Comparison of ENCODE assay signal across 17 cellular contexts in genomic region chr10:129613377-129613980, GRCh38.
DNase-seq lines count a peak whose midpoint lies in the region; ATAC-seq and TF ChIP-seq lines count a peak whose summit lies in the region.
"Had no signal": no experiment of that assay in that cellular context is flagged by ENCODE, and none has a peak within 500 bp of the region (broad histone marks: within the 10 kb centered on the region; RNA-seq: fewer than 3 reads in every experiment).

No MANE protein-coding gene starts in this region.

- CTCF ChIA-PET in IMR-90 (lab: Yijun Ruan, JAX) = no interaction called here

- ATAC-seq in IMR-90 (ENCODE audit: low read depth) = no peak
- ATAC-seq in GM19023 (IDR thresholded peaks at IDR 0.05; ENCODE audit: unreplicated experiment) = no peak
- ATAC-seq: HCT116 had no signal

- H3K56ac ChIP-seq in IMR-90 (ENCODE audit: extremely low read depth, insufficient read depth, low read length) = no peak overlapping the region

- H2BK15ac ChIP-seq in IMR-90 (ENCODE audit: low read depth, low read length) = no peak overlapping the region

- no peak overlapping the region for H2AFZ ChIP-seq in IMR-90 (replicated peaks; ENCODE audit: low read length, poor library complexity)

- H4K20me1 ChIP-seq in IMR-90 (ENCODE audit: insufficient read depth, low read length) = no peaks in the 10 kb centered on the region

- DNase-seq in left ventricle myocardium inferior = no peak
- DNase-seq in right atrium auricular region (ENCODE audit: low spot score) = no peak
- DNase-seq in IMR-90 = no peak
- DNase-seq in endodermal cell = peak; percentile 22
- no peak for DNase-seq in activated T-helper 2 cell treated with anti-CD3 and anti-CD28 coated beads, Interferon-gamma antibody, Interleukin-2, Interleukin-4, amounts not matched to agents 10 μg/mL and 5 μg/mL and 100 μg/mL, durations not matched to agents 14 hours and 24 hours and 36 hours (ENCODE audit: low spot score)
- DNase-seq in NCI-H2227 (lab: John Stamatoyannopoulos, UW; ENCODE audit: unreplicated experiment) = no peak
- DNase-seq: Caco-2; CD4-positive, alpha-beta T cell; GOT3; H7; HFFc6; KG1 had no signal

- 100% methylated on average over 1 of the region's 12 CpGs; no CpG with 5 or more reads in 1 of the 2 experiments for WGBS in IMR-90 (ENCODE audit: extremely low coverage in 2 of 2, insufficient read length in 1 of 2), 2 experiments
- WGBS in endodermal cell (ENCODE audit: insufficient coverage in 1 of 2, insufficient read length in 1 of 2), 2 experiments = 92 to 95% methylated on average over 5 to 12 of the region's 12 CpGs

- peaks cover 3% of the 10 kb centered on the region for H3K36me3 Mint-ChIP-seq in endodermal cell (ENCODE audit: low read depth)
- no peaks in the 10 kb centered on the region for H3K36me3 Mint-ChIP-seq in activated T-helper 2 cell treated with anti-CD3 and anti-CD28 coated beads, Interferon-gamma antibody, Interleukin-2, Interleukin-4, amounts not matched to agents 10 μg/mL and 5 μg/mL and 100 μg/mL, durations not matched to agents 14 hours and 24 hours and 36 hours (ENCODE audit: low read depth)

- no peaks in the 10 kb centered on the region for H3K27me3 ChIP-seq in left ventricle myocardium inferior (ENCODE audit: low read depth)
- no peaks in the 10 kb centered on the region for H3K27me3 ChIP-seq in right atrium auricular region
- no peaks in the 10 kb centered on the region for H3K27me3 ChIP-seq in IMR-90 (ENCODE audit: control insufficient read depth, insufficient read depth, low read length)
- no peaks in the 10 kb centered on the region for H3K27me3 ChIP-seq in endodermal cell (ENCODE audit: control insufficient read depth, insufficient read depth, low read length, poor library complexity, severe bottlenecking)

- intact Hi-C loops in left ventricle myocardium inferior (cut with micrococcal nuclease) (no loop called here), IMR-90 (cut with micrococcal nuclease) (no loop called here)
- intact Hi-C loops in activated T-helper 2 cell treated with anti-CD3 and anti-CD28 coated beads, Interferon-gamma antibody, Interleukin-2, Interleukin-4, amounts not matched to agents 10 μg/mL and 5 μg/mL and 100 μg/mL, durations not matched to agents 14 hours and 24 hours and 36 hours (cut with micrococcal nuclease) = no loop called here

- H3K27ac ChIP-seq in left ventricle myocardium inferior (replicated peaks) = peak overlapping the region; percentile 60
- H3K27ac ChIP-seq in right atrium auricular region = no peak overlapping the region
- no peak overlapping the region for H3K27ac ChIP-seq in IMR-90 (ENCODE audit: insufficient read depth, low read length)
- H3K27ac ChIP-seq in endodermal cell (ENCODE audit: low read depth, low read length) = no peak overlapping the region
- H3K27ac ChIP-seq: 22Rv1, C4-2B had no signal

- no peak overlapping the region for H2BK20ac ChIP-seq in IMR-90 (ENCODE audit: low read depth, low read length)

- no peak overlapping the region for H4K91ac ChIP-seq in IMR-90 (ENCODE audit: insufficient read depth, low read depth, low read length)

- no peak overlapping the region for H3K23ac ChIP-seq in IMR-90 (ENCODE audit: low read depth, low read length)

- no peak overlapping the region for H3K9ac ChIP-seq in IMR-90 (ENCODE audit: low read depth, low read length)
- H3K9ac ChIP-seq in endodermal cell (ENCODE audit: extremely low read depth, low read length, poor library complexity, severe bottlenecking) = no peak overlapping the region

- H3K79me1 ChIP-seq in IMR-90 (ENCODE audit: low read depth in 1 of 2, low read length in 2 of 2) = no peaks in the 10 kb centered on the region

- no peak overlapping the region for H3K14ac ChIP-seq in IMR-90 (replicated peaks; ENCODE audit: low read depth, low read length)

- no peak for TF ChIP-seq RAD21 in IMR-90 (IDR thresholded peaks at IDR 0.05; ENCODE audit: low read length)

- no peaks in the 10 kb centered on the region for H3K36me3 ChIP-seq in left ventricle myocardium inferior
- no peaks in the 10 kb centered on the region for H3K36me3 ChIP-seq in right atrium auricular region
- H3K36me3 ChIP-seq in IMR-90 (ENCODE audit: control insufficient read depth, insufficient read depth, low read length) = no peaks in the 10 kb centered on the region
- no peaks in the 10 kb centered on the region for H3K36me3 ChIP-seq in endodermal cell (ENCODE audit: control insufficient read depth, insufficient read depth, low read length)

- TF ChIP-seq CTCF in left ventricle myocardium inferior (IDR thresholded peaks at IDR 0.05; ENCODE audit: borderline replicate concordance) = no peak
- TF ChIP-seq CTCF in right atrium auricular region (IDR thresholded peaks at IDR 0.05) = no peak
- TF ChIP-seq CTCF in IMR-90 (conservative IDR thresholded peaks at IDR 0.05; ENCODE audit: low read depth, low read length) = no peak
- no peak for TF ChIP-seq CTCF in endodermal cell (conservative IDR thresholded peaks at IDR 0.05)

- H3K4me3 Mint-ChIP-seq in endodermal cell = no peak overlapping the region
- H3K4me3 Mint-ChIP-seq in activated T-helper 2 cell treated with anti-CD3 and anti-CD28 coated beads, Interferon-gamma antibody, Interleukin-2, Interleukin-4, amounts not matched to agents 10 μg/mL and 5 μg/mL and 100 μg/mL, durations not matched to agents 14 hours and 24 hours and 36 hours (ENCODE audit: low read depth) = no peak overlapping the region
- H3K4me3 Mint-ChIP-seq: B cell; CD4-positive, alpha-beta T cell; HFFc6 had no signal

- in situ Hi-C loops in IMR-90 (cut with MboI; ENCODE audit: low sequenced_read_pairs) = no loop called here

- BruUV-seq in IMR-90 (replicated peaks; lab: Mats Ljungman, UMichigan) = no TSS peak

- POLR2A ChIA-PET in IMR-90 (lab: Charles Lee; ENCODE audit: unreplicated experiment) = no interaction called here

- TF ChIP-seq POLR2A in IMR-90 (IDR thresholded peaks at IDR 0.05; ENCODE audit: low read depth, low read length) = no peak

- H4K5ac ChIP-seq in IMR-90 (ENCODE audit: low read depth, low read length) = no peak overlapping the region

- no peak overlapping the region for H3K18ac ChIP-seq in IMR-90 (ENCODE audit: low read depth, low read length)

- H2BK5ac ChIP-seq in IMR-90 (ENCODE audit: low read depth, low read length, poor library complexity, severe bottlenecking) = no peak overlapping the region

- no peak overlapping the region for H3K4me3 ChIP-seq in left ventricle myocardium inferior
- no peak overlapping the region for H3K4me3 ChIP-seq in right atrium auricular region
- H3K4me3 ChIP-seq in IMR-90 (ENCODE audit: insufficient read depth, low read depth, low read length) = no peak overlapping the region
- H3K4me3 ChIP-seq in endodermal cell (ENCODE audit: low read length) = no peak overlapping the region

- H3K9me1 ChIP-seq in IMR-90 (ENCODE audit: insufficient read depth, low read length) = no peaks in the 10 kb centered on the region

- peaks cover 10% of the 10 kb centered on the region for H3K4me1 Mint-ChIP-seq in endodermal cell
- no peaks in the 10 kb centered on the region for H3K4me1 Mint-ChIP-seq in activated T-helper 2 cell treated with anti-CD3 and anti-CD28 coated beads, Interferon-gamma antibody, Interleukin-2, Interleukin-4, amounts not matched to agents 10 μg/mL and 5 μg/mL and 100 μg/mL, durations not matched to agents 14 hours and 24 hours and 36 hours (ENCODE audit: low read depth)

- no peak overlapping the region for H2AK5ac ChIP-seq in IMR-90 (ENCODE audit: low read depth, low read length)

- H3K4me1 ChIP-seq in left ventricle myocardium inferior = peaks cover 16% of the 10 kb centered on the region
- H3K4me1 ChIP-seq in right atrium auricular region = no peaks in the 10 kb centered on the region
- H3K4me1 ChIP-seq in IMR-90 (ENCODE audit: control insufficient read depth, insufficient read depth, low read length) = no peaks in the 10 kb centered on the region
- no peaks in the 10 kb centered on the region for H3K4me1 ChIP-seq in endodermal cell (ENCODE audit: control insufficient read depth, insufficient read depth, low read length)

- no peak overlapping the region for H3K4ac ChIP-seq in IMR-90 (ENCODE audit: low read depth, low read length)

- H2BK120ac ChIP-seq in IMR-90 (ENCODE audit: low read depth, low read length) = no peak overlapping the region

- dilution Hi-C loops in IMR-90 (cut with HindIII; ENCODE audit: low sequenced_read_pairs, unreplicated experiment) = no loop called here

- no peaks in the 10 kb centered on the region for H3K9me3 Mint-ChIP-seq in endodermal cell
- no peaks in the 10 kb centered on the region for H3K9me3 Mint-ChIP-seq in activated T-helper 2 cell treated with anti-CD3 and anti-CD28 coated beads, Interferon-gamma antibody, Interleukin-2, Interleukin-4, amounts not matched to agents 10 μg/mL and 5 μg/mL and 100 μg/mL, durations not matched to agents 14 hours and 24 hours and 36 hours

- H4K8ac ChIP-seq in IMR-90 (ENCODE audit: low read depth in 2 of 2, low read length in 2 of 2) = no peak overlapping the region

- no peak overlapping the region for H3K27ac Mint-ChIP-seq in endodermal cell
- H3K27ac Mint-ChIP-seq in activated T-helper 2 cell treated with anti-CD3 and anti-CD28 coated beads, Interferon-gamma antibody, Interleukin-2, Interleukin-4, amounts not matched to agents 10 μg/mL and 5 μg/mL and 100 μg/mL, durations not matched to agents 14 hours and 24 hours and 36 hours = no peak overlapping the region
- H3K27ac Mint-ChIP-seq: B cell; CD4-positive, alpha-beta T cell; HFFc6 had no signal

- no peak overlapping the region for H3K4me2 ChIP-seq in IMR-90 (ENCODE audit: low read depth, low read length)

- no peak overlapping the region for H2AK9ac ChIP-seq in IMR-90 (replicated peaks; ENCODE audit: low read depth, low read length, poor library complexity)

- no peaks in the 10 kb centered on the region for H3K27me3 Mint-ChIP-seq in endodermal cell (ENCODE audit: insufficient read depth)
- no peaks in the 10 kb centered on the region for H3K27me3 Mint-ChIP-seq in activated T-helper 2 cell treated with anti-CD3 and anti-CD28 coated beads, Interferon-gamma antibody, Interleukin-2, Interleukin-4, amounts not matched to agents 10 μg/mL and 5 μg/mL and 100 μg/mL, durations not matched to agents 14 hours and 24 hours and 36 hours (ENCODE audit: low read depth)
- H3K27me3 Mint-ChIP-seq: B cell; CD4-positive, alpha-beta T cell had no signal

- H3K9me3 ChIP-seq in left ventricle myocardium inferior (replicated peaks) (no peaks in the 10 kb centered on the region), right atrium auricular region (no peaks in the 10 kb centered on the region), IMR-90 (ENCODE audit: control insufficient read depth, insufficient read depth, low read length) (0 out of 2 replicates have a peak, but pooled peaks cover 3% of the 10 kb centered on the region), endodermal cell (ENCODE audit: control insufficient read depth, low read length) (no peaks in the 10 kb centered on the region)
- H3K9me3 ChIP-seq: Caco-2 had no signal

TF ChIP-seq in IMR-90, 13 proteins besides CTCF, POLR2A, EP300 and RAD21:
- TF ChIP-seq MAFK (IDR thresholded peaks at IDR 0.05; ENCODE audit: low read depth, low read length) (peak; percentile 55; the same call in 1 of the 2 replicates), BHLHE40 (IDR thresholded peaks at IDR 0.05; ENCODE audit: low read depth, low read length) (no peak)
